ENCODE assay signal across 7 cellular contexts in genomic region chr10:85767936-85768335, GRCh38.
"Had no signal": no experiment of that assay in that cellular context is flagged by ENCODE, and none has a peak within 500 bp of the region (broad histone marks: within the 10 kb centered on the region; RNA-seq: fewer than 3 reads in every experiment).

No MANE protein-coding gene starts in this region.

- H3K4me3 Mint-ChIP-seq: IgD-negative memory B cell had no signal

- H3K27ac Mint-ChIP-seq: IgD-negative memory B cell had no signal

- DNase-seq: IMR-90, KBM-7, KG1 had no signal

- H3K4me3 ChIP-seq: K562 had no signal

- H3K4me1 Mint-ChIP-seq: IgD-negative memory B cell had no signal

- ATAC-seq: HepG2, K562 had no signal

- H3K27ac ChIP-seq: HL-60 had no signal
